14 cellular contexts compared by ENCODE assay signal in the genomic region with DNA sequence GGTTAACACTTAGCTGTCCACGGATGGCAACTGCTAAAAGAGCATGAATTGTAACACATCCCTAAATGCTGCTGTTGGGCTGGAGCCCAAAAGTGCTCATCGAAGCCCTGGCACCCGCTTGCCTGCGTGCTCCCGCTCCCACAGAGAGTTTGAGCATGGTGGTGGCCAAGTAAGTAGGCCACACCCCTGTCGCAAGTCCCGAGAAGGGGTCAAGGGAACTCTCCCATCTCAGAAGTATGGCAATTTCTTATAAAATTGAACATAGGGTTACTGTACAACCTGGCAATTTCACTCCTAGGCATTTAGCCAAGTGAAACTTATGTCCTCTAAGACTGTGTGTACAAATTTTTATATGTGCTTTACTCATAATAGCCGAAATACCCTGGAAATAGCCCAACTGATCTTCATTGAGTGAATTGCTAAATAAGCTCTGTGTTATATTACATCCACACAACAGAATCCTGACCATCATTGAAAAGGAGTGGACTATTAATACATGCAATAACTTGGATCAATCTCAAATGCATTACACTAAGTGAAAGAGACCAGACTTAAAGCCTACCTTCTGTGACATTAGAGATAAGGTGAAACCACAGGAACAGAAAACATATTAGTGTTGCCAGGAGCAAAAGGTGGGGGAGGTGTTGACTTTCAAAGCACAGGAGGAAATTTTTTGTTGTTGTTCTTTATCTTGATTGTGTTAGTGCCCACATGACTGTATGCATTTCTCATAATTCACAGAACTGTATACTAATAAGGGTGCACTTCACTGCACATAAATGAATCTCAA. TPM values are rescaled to one million over a fixed set of nuclear protein-coding genes. Genes with fewer than 3 reads are reported as not detected.
DNase-seq lines count a peak whose midpoint lies in the region; ATAC-seq and TF ChIP-seq lines count a peak whose summit lies in the region.
"Had no signal": no experiment of that assay in that cellular context is flagged by ENCODE, and none has a peak within 500 bp of the region (broad histone marks: within the 10 kb centered on the region; RNA-seq: fewer than 3 reads in every experiment).

No MANE protein-coding gene starts in this region.

- H4K20me1 ChIP-seq in PC-9 (ENCODE audit: insufficient read depth) = no peaks in the 10 kb centered on the region
- H4K20me1 ChIP-seq in mammary epithelial cell (ENCODE audit: insufficient read depth, low read length) = no peaks in the 10 kb centered on the region

- no peaks in the 10 kb centered on the region for H3K9me3 ChIP-seq in PC-9 (ENCODE audit: insufficient read depth, low read depth)
- H3K9me3 ChIP-seq in mammary epithelial cell (replicated peaks; ENCODE audit: insufficient read depth, low read length) = no peaks in the 10 kb centered on the region

- DNase-seq in activated T-cell treated with anti-CD3 and anti-CD28 coated beads, Interleukin-2, amount 50 U/mL, for 4 hours = no peak
- no peak for DNase-seq in activated T-cell treated with anti-CD3 and anti-CD28 coated beads, Interleukin-2, amount 50 U/mL, for 1 hour
- DNase-seq in PC-9 (peak; percentile 11 to 67), mammary epithelial cell (peak; percentile 33), NCI-H510A treated with DMSO at 0.1 percent for 48 hours (lab: John Stamatoyannopoulos, UW) (no peak), endothelial cell (ENCODE audit: low spot score) (no peak)
- DNase-seq: activated CD8-positive, alpha-beta memory T cell treated with anti-CD3 and anti-CD28 coated beads, Interleukin-2, amount 50 U/mL, for 48 hours; C1 segment of cervical spinal cord; NCI-H1417 treated with DMSO at 0.1 percent for 48 hours; posterior cingulate gyrus; SHP77 had no signal

- no peak overlapping the region for H3K27ac ChIP-seq in PC-9
- no peak overlapping the region for H3K27ac ChIP-seq in mammary epithelial cell (ENCODE audit: insufficient read depth, low read depth, low read length)

- no peak overlapping the region for H2AFZ ChIP-seq in PC-9
- H2AFZ ChIP-seq in mammary epithelial cell (ENCODE audit: low read depth, low read length) = no peak overlapping the region

- H3K4me3 ChIP-seq in PC-9 (no peak overlapping the region), mammary epithelial cell (replicated peaks in 1 of 3; ENCODE audit: insufficient read depth in 1 of 3, low read depth in 2 of 3, low read length in 3 of 3) (no peak overlapping the region)

- no peaks in the 10 kb centered on the region for H3K9me2 ChIP-seq in PC-9 (ENCODE audit: insufficient read depth)

- no peaks in the 10 kb centered on the region; the same call in 1 of the 2 replicates for H3F3A ChIP-seq in PC-9 (ENCODE audit: insufficient read depth, low read depth)

- H3K27me3 ChIP-seq in PC-9 (ENCODE audit: insufficient read depth, low read depth) (no peaks in the 10 kb centered on the region), mammary epithelial cell (ENCODE audit: insufficient read depth, low read length) (no peaks in the 10 kb centered on the region)

- H3K36me3 Mint-ChIP-seq in activated T-cell treated with anti-CD3 and anti-CD28 coated beads, Interleukin-2, amount 50 U/mL, for 4 hours (ENCODE audit: insufficient read depth) = peaks cover 3% of the 10 kb centered on the region
- H3K36me3 Mint-ChIP-seq in stimulated activated naive CD8-positive, alpha-beta T cell treated with anti-CD3 and anti-CD28 coated beads, Interleukin-15, Interleukin-2, amounts not matched to agents 100 ng/mL and 50 ng/mL, for 24 hours (ENCODE audit: low read depth) = no peaks in the 10 kb centered on the region
- H3K36me3 Mint-ChIP-seq in endothelial cell (ENCODE audit: low read depth, unreplicated experiment) = no peaks in the 10 kb centered on the region

- no peaks in the 10 kb centered on the region for H3K79me2 ChIP-seq in PC-9 (ENCODE audit: low read depth)
- H3K79me2 ChIP-seq in mammary epithelial cell (ENCODE audit: insufficient read depth, low read length) = no peaks in the 10 kb centered on the region

- peaks cover 17% of the 10 kb centered on the region for H3K4me1 ChIP-seq in PC-9 (replicated peaks; ENCODE audit: insufficient read depth)
- peaks cover 13% of the 10 kb centered on the region for H3K4me1 ChIP-seq in mammary epithelial cell (ENCODE audit: insufficient read depth, low read length)

- no peaks in the 10 kb centered on the region for H3K9me3 Mint-ChIP-seq in activated T-cell treated with anti-CD3 and anti-CD28 coated beads, Interleukin-2, amount 50 U/mL, for 4 hours
- no peaks in the 10 kb centered on the region for H3K9me3 Mint-ChIP-seq in stimulated activated naive CD8-positive, alpha-beta T cell treated with anti-CD3 and anti-CD28 coated beads, Interleukin-15, Interleukin-2, amounts not matched to agents 100 ng/mL and 50 ng/mL, for 24 hours
- H3K9me3 Mint-ChIP-seq in endothelial cell (ENCODE audit: unreplicated experiment) = no peaks in the 10 kb centered on the region

- H3K4me2 ChIP-seq in PC-9 = peak overlapping the region; percentile 1; the same call in 1 of the 2 replicates
- H3K4me2 ChIP-seq in mammary epithelial cell (ENCODE audit: insufficient read depth, low read depth, low read length) = no peak overlapping the region

- no peak overlapping the region for H3K9ac ChIP-seq in mammary epithelial cell (ENCODE audit: insufficient read depth, low read length)

- TF ChIP-seq CTCF in PC-9 (conservative IDR thresholded peaks at IDR 0.05) (no peak), mammary epithelial cell (conservative IDR thresholded peaks at IDR 0.05 in 1 of 2, IDR thresholded peaks at IDR 0.05 in 1 of 2; ENCODE audit: extremely low read depth in 1 of 2, insufficient read depth in 1 of 2, low read depth in 1 of 2, low read length in 2 of 2) (no peak), endothelial cell (IDR thresholded peaks at IDR 0.05; ENCODE audit: unreplicated experiment) (no peak)

- peak overlapping the region; percentile 31 for H3K4me3 Mint-ChIP-seq in activated T-cell treated with anti-CD3 and anti-CD28 coated beads, Interleukin-2, amount 50 U/mL, for 4 hours
- peak overlapping the region; percentile 15 for H3K4me3 Mint-ChIP-seq in stimulated activated naive CD8-positive, alpha-beta T cell treated with anti-CD3 and anti-CD28 coated beads, Interleukin-15, Interleukin-2, amounts not matched to agents 100 ng/mL and 50 ng/mL, for 24 hours
- no peak overlapping the region for H3K4me3 Mint-ChIP-seq in endothelial cell (ENCODE audit: unreplicated experiment)

- peak; percentile 10 to 27 for ATAC-seq in activated T-cell treated with anti-CD3 and anti-CD28 coated beads, Interleukin-2, amount 50 U/mL, for 4 hours
- no peak for ATAC-seq in GM18873 (IDR thresholded peaks at IDR 0.05; ENCODE audit: low FRiP score, unreplicated experiment)

- dilution Hi-C loops in mammary epithelial cell (cut with HindIII; ENCODE audit: low sequenced_read_pairs) = loop anchor here (25.0 kb wide), 1 partner anchor 378 kb away; no protein-coding TSS in a partner anchor

- whole genome bisulfite sequencing in mammary epithelial cell (ENCODE audit: low coverage, missing lambda C conversion rate) = 74% methylated on average over 8 of the region's 8 CpGs

- H3K4me1 Mint-ChIP-seq in activated T-cell treated with anti-CD3 and anti-CD28 coated beads, Interleukin-2, amount 50 U/mL, for 4 hours (ENCODE audit: low read depth) = peaks cover 75% of the 10 kb centered on the region
- peaks cover 79% of the 10 kb centered on the region for H3K4me1 Mint-ChIP-seq in stimulated activated naive CD8-positive, alpha-beta T cell treated with anti-CD3 and anti-CD28 coated beads, Interleukin-15, Interleukin-2, amounts not matched to agents 100 ng/mL and 50 ng/mL, for 24 hours (ENCODE audit: low read depth)
- peaks cover 24% of the 10 kb centered on the region for H3K4me1 Mint-ChIP-seq in endothelial cell (ENCODE audit: unreplicated experiment)

- H3K36me3 ChIP-seq in PC-9 (ENCODE audit: low read depth) = no peaks in the 10 kb centered on the region
- H3K36me3 ChIP-seq in mammary epithelial cell (ENCODE audit: insufficient read depth, low read length) = peaks cover 3% of the 10 kb centered on the region

- peak overlapping the region; percentile 93 for H3K27ac Mint-ChIP-seq in stimulated activated naive CD8-positive, alpha-beta T cell treated with anti-CD3 and anti-CD28 coated beads, Interleukin-15, Interleukin-2, amounts not matched to agents 100 ng/mL and 50 ng/mL, for 24 hours
- no peak overlapping the region for H3K27ac Mint-ChIP-seq in endothelial cell (ENCODE audit: unreplicated experiment)

- POLR2A ChIA-PET in PC-9 (lab: Charles Lee; ENCODE audit: unreplicated experiment) = no interaction called here

- BruUV-seq in PC-9 (replicated peaks; lab: Mats Ljungman, UMichigan) = no TSS peak
- BruUV-seq in mammary epithelial cell (replicated peaks; lab: Mats Ljungman, UMichigan) = no TSS peak

- in situ Hi-C loops in mammary epithelial cell (cut with MboI; ENCODE audit: low sequenced_read_pairs in 2 of 2) = loop anchor here (25.0 kb wide), 1 partner anchor 378 kb away; no protein-coding TSS in a partner anchor

- intact Hi-C loops in PC-9 (cut with micrococcal nuclease; ENCODE audit: unreplicated experiment) (loop anchor here (5.0 kb wide), 2 partner anchors 193 to 398 kb away; no protein-coding TSS in a partner anchor), mammary epithelial cell (cut with micrococcal nuclease) (loop anchor here (10.0 kb wide), 1 partner anchor 510 kb away; a partner anchor contains a TSS)

- no peaks in the 10 kb centered on the region for H3K27me3 Mint-ChIP-seq in activated T-cell treated with anti-CD3 and anti-CD28 coated beads, Interleukin-2, amount 50 U/mL, for 4 hours (ENCODE audit: low read depth)
- H3K27me3 Mint-ChIP-seq in stimulated activated naive CD8-positive, alpha-beta T cell treated with anti-CD3 and anti-CD28 coated beads, Interleukin-15, Interleukin-2, amounts not matched to agents 100 ng/mL and 50 ng/mL, for 24 hours = no peaks in the 10 kb centered on the region
- peaks cover 2% of the 10 kb centered on the region for H3K27me3 Mint-ChIP-seq in endothelial cell (ENCODE audit: unreplicated experiment)

- CTCF ChIA-PET in PC-9 (lab: Charles Lee) = no interaction called here
- CTCF ChIA-PET in mammary epithelial cell (lab: Charles Lee; ENCODE audit: low non-redundant PET) = no interaction called here

RNA-seq across cellular contexts. Expression of a gene that starts 1.5 kb away (rescaled TPM):
- total RNA-seq in activated T-cell treated with anti-CD3 and anti-CD28 coated beads, Interleukin-2, amount 50 U/mL, for 4 hours = 1 to 10 TPM; 1.3 to 2.0 (median 2.0) TPM
- total RNA-seq in PC-9 (2021) (not detected in 2 replicates), mammary epithelial cell (1 to 10 TPM; 1.5 to 2.2 TPM), endothelial cell (ENCODE audit: unreplicated experiment) (not detected)
- 3.5 TPM for polyA plus RNA-seq in mammary epithelial cell
- 7.8 TPM for polyA minus RNA-seq in mammary epithelial cell
- total RNA-seq: kidney epithelial cell had no signal

RNA-seq across cellular contexts. Expression of a gene that starts 48.3 kb away (rescaled TPM):
- total RNA-seq in activated T-cell treated with anti-CD3 and anti-CD28 coated beads, Interleukin-2, amount 50 U/mL, for 4 hours = 1 to 10 TPM; 1.5 to 2.2 (median 2.1) TPM
- total RNA-seq in PC-9 (2021) = 7.5 and 9.9 TPM in 2 replicates
- total RNA-seq in mammary epithelial cell = 10 to 100 TPM; 15.4 to 16.8 TPM
- polyA plus RNA-seq in mammary epithelial cell = 6.7 TPM
- 6.3 TPM for polyA minus RNA-seq in mammary epithelial cell
- total RNA-seq in endothelial cell (ENCODE audit: unreplicated experiment) = 8.3 TPM

Comparison
In these comparisons a context has a peak if more than half of its experiments do, and no peak if none do; other contexts are left out.
1. DNase-seq: peak in PC-9 (2 of 2) and mammary epithelial cell (single experiment); none in activated T-cell treated with anti-CD3 and anti-CD28 coated beads, Interleukin-2, amount 50 U/mL, for 4 hours (single experiment), activated T-cell treated with anti-CD3 and anti-CD28 coated beads, Interleukin-2, amount 50 U/mL, for 1 hour (single experiment), NCI-H510A treated with DMSO at 0.1 percent for 48 hours (single experiment) and endothelial cell (single experiment).